In genomic region chr3:50179710-50180109, GRCh38 we compare ENCODE assay signal across 24 cellular contexts. TPM values are rescaled to one million over a fixed set of nuclear protein-coding genes. Genes with fewer than 3 reads are reported as not detected.
DNase-seq lines count a peak whose midpoint lies in the region; ATAC-seq and TF ChIP-seq lines count a peak whose summit lies in the region.
"Had no signal": no experiment of that assay in that cellular context is flagged by ENCODE, and none has a peak within 500 bp of the region (broad histone marks: within the 10 kb centered on the region; RNA-seq: fewer than 3 reads in every experiment).

No MANE protein-coding gene starts in this region.

- intact Hi-C loops in mucosa of descending colon (cut with DNase I, micrococcal nuclease) = no loop called here
- intact Hi-C loops in OCI-LY7 (cut with micrococcal nuclease; ENCODE audit: unreplicated experiment) = no loop called here

- H3K9me3 ChIP-seq in mucosa of descending colon (no peaks in the 10 kb centered on the region), OCI-LY7 (ENCODE audit: low read length) (no peaks in the 10 kb centered on the region)
- H3K9me3 ChIP-seq: BLaER1, MG63, SK-N-SH had no signal

- H3K27ac ChIP-seq in OCI-LY7 (ENCODE audit: low read depth, low read length, poor library complexity, severe bottlenecking) = no peak overlapping the region
- H3K27ac ChIP-seq: BLaER1, PC-9 had no signal

- POLR2A ChIA-PET in OCI-LY7 (lab: Charles Lee) = interaction anchor here (0.5 to 1.0 kb wide), 2 partner anchors 12 to 93 kb away, joined by 3 to 5 read pairs; no protein-coding TSS in a partner anchor

- no peak overlapping the region for H3K4me2 ChIP-seq in OCI-LY7 (ENCODE audit: low read length)
- H3K4me2 ChIP-seq: BLaER1, PC-9, SK-N-SH had no signal

- ATAC-seq in mucosa of descending colon (peak; percentile 74), GM18502 (IDR thresholded peaks at IDR 0.05; ENCODE audit: poor library complexity, unreplicated experiment) (no peak)

- H3K79me2 ChIP-seq in OCI-LY7 (ENCODE audit: insufficient read depth, low read depth, low read length) = no peaks in the 10 kb centered on the region

- CTCF ChIA-PET in OCI-LY7 (lab: Charles Lee; ENCODE audit: unreplicated experiment) = no interaction called here

- H3K36me3 ChIP-seq in mucosa of descending colon (ENCODE audit: low read depth) (no peaks in the 10 kb centered on the region), OCI-LY7 (ENCODE audit: insufficient read depth, low read length) (no peaks in the 10 kb centered on the region)
- H3K36me3 ChIP-seq: MG63 had no signal

- H3K9me2 ChIP-seq in OCI-LY7 (ENCODE audit: insufficient read depth, low read length) = no peaks in the 10 kb centered on the region
- H3K9me2 ChIP-seq: SK-N-SH had no signal

- no peak overlapping the region for H2AFZ ChIP-seq in OCI-LY7 (ENCODE audit: low read length)
- H2AFZ ChIP-seq: PC-9 had no signal

- H3K4me3 ChIP-seq in mucosa of descending colon (no peak overlapping the region), OCI-LY7 (ENCODE audit: low read depth, low read length, poor library complexity, severe bottlenecking) (no peak overlapping the region)
- H3K4me3 ChIP-seq: BLaER1, MG63, PC-9 had no signal

- BruUV-seq in OCI-LY7 (replicated peaks; lab: Mats Ljungman, UMichigan) = no TSS peak

- in situ Hi-C loops in KBM-7 (cut with MboI; ENCODE audit: low pct_unique_long_range_greater_than_20kb, low sequenced_read_pairs) = no loop called here

- TF ChIP-seq CTCF in mucosa of descending colon (IDR thresholded peaks at IDR 0.05) (no peak), OCI-LY7 (conservative IDR thresholded peaks at IDR 0.05; ENCODE audit: low read length) (no peak)

- no peaks in the 10 kb centered on the region; the same call in 1 of the 2 replicates for H4K20me1 ChIP-seq in OCI-LY7 (ENCODE audit: insufficient read depth, low read length)

- DNase-seq in NCI-H226 (peak; percentile 72), astrocyte of the hippocampus (ENCODE audit: low read depth, low spot score) (peak; percentile 38), mucosa of descending colon (no peak), KBM-7 (no peak), OCI-LY7 (ENCODE audit: low spot score) (no peak), islet precursor cell (no peak)
- DNase-seq: ACHN, DMS153, GDM1, Kasumi-1, MG63, NCI-H1417 treated with DMSO at 0.1 percent for 48 hours, NCI-H1930, NCI-H2171, NCI-H446, NCI-H526, PC-9, SIG-M5, SK-N-SH had no signal

- H3K4me1 ChIP-seq in mucosa of descending colon (ENCODE audit: low read depth) = peaks cover 14% of the 10 kb centered on the region
- H3K4me1 ChIP-seq in OCI-LY7 (ENCODE audit: insufficient read depth, low read length, poor library complexity, severe bottlenecking) = no peaks in the 10 kb centered on the region
- H3K4me1 ChIP-seq: BLaER1 had no signal

RNA-seq across cellular contexts. Expression of gene GNAT1, which starts 11.7 kb away (rescaled TPM):
- total RNA-seq in mucosa of descending colon = not detected
- not detected in 2 replicates for total RNA-seq in OCI-LY7 (2014; rRNA removed; shearing (Covaris generic))
- total RNA-seq in OCI-LY7 (2022) = not detected in 2 replicates
- total RNA-seq: CD4-positive, alpha-beta memory T cell; Daoy; H4; PC-9 had no signal

RNA-seq across cellular contexts. Expression of gene SEMA3F, which starts 24.6 kb away (rescaled TPM):
- total RNA-seq in mucosa of descending colon (10 to 100 TPM; 10.7 to 15.3 (median 14.6) TPM), OCI-LY7 (2022) (0.18 and 0.84 TPM in 2 replicates)
- total RNA-seq in OCI-LY7 (2014; rRNA removed; shearing (Covaris generic)) = 0.28 TPM in 1 of 2 replicates, not detected in the other
- total RNA-seq: CD4-positive, alpha-beta memory T cell had no signal

RNA-seq across cellular contexts. Expression of gene SLC38A3, which starts 25.4 kb away (rescaled TPM):
- total RNA-seq in mucosa of descending colon (under 1 TPM in 2 of 3 donors, not detected in 1; 0.29 to 0.32 TPM), OCI-LY7 (2022) (not detected in 2 replicates)
- not detected in 2 replicates for total RNA-seq in OCI-LY7 (2014; rRNA removed; shearing (Covaris generic))
- total RNA-seq: CD4-positive, alpha-beta memory T cell; Daoy; H4 had no signal

RNA-seq across cellular contexts. Expression of gene GNAI2, which starts 56.3 kb away (rescaled TPM):
- total RNA-seq in mucosa of descending colon (100 to 1,000 TPM in 1 of 3 donors, 10 to 100 TPM in 2; 47.0 to 190 (median 96.4) TPM), OCI-LY7 (2022) (256 and 266 TPM in 2 replicates)
- total RNA-seq in OCI-LY7 (2014; rRNA removed; shearing (Covaris generic)) = 165 and 190 TPM in 2 replicates

Comparison
In these comparisons a context has a peak if more than half of its experiments do, and no peak if none do; other contexts are left out.
1. DNase-seq: peak in NCI-H226 (single experiment) and astrocyte of the hippocampus (single experiment); none in mucosa of descending colon (0 of 3), KBM-7 (single experiment), OCI-LY7 (single experiment) and islet precursor cell (single experiment).
2. RNA of gene SEMA3F, which starts 24.6 kb away (total RNA-seq): 10.7 to 15.3 TPM in mucosa of descending colon; 0.18 to 0.84 TPM in OCI-LY7; every median in the first group is over 4 times any median in the second.